Comparison of ENCODE assay signal across 18 cellular contexts in genomic region chr6:112480551-112480950, GRCh38.
A peak's percentile ranks its signal among the peaks of the same experiment; 100 is the strongest.
DNase-seq lines count a peak whose midpoint lies in the region; ATAC-seq, FAIRE-seq and TF ChIP-seq lines count a peak whose summit lies in the region.
"Had no signal": no experiment of that assay in that cellular context is flagged by ENCODE, and none has a peak within 500 bp of the region (broad histone marks: within the 10 kb centered on the region; RNA-seq: fewer than 3 reads in every experiment).

No MANE protein-coding gene starts in this region.

- no peak for TF ChIP-seq POLR2A in H54 (IDR thresholded peaks at IDR 0.05; ENCODE audit: low read depth, low read length)

- no peak overlapping the region for H3K27ac Mint-ChIP-seq in natural killer cell
- H3K27ac Mint-ChIP-seq: activated CD4-positive, alpha-beta T cell treated with anti-CD3 and anti-CD28 coated beads for 36 hours; stimulated activated effector memory CD8-positive, alpha-beta T cell treated with anti-CD3 and anti-CD28 coated beads, Interleukin-12 subunit alpha, Interleukin-12 subunit beta, amount 100 ng/mL, for 72 hours had no signal

- intact Hi-C loops in natural killer cell (cut with micrococcal nuclease) = no loop called here

- no peak overlapping the region for H3K4me3 Mint-ChIP-seq in natural killer cell
- H3K4me3 Mint-ChIP-seq: activated CD4-positive, alpha-beta T cell treated with anti-CD3 and anti-CD28 coated beads for 36 hours; neural crest cell; stimulated activated effector memory CD8-positive, alpha-beta T cell treated with anti-CD3 and anti-CD28 coated beads, Interleukin-12 subunit alpha, Interleukin-12 subunit beta, amount 100 ng/mL, for 72 hours had no signal

- no peaks in the 10 kb centered on the region for H3K4me1 Mint-ChIP-seq in natural killer cell
- H3K4me1 Mint-ChIP-seq: stimulated activated effector memory CD8-positive, alpha-beta T cell treated with anti-CD3 and anti-CD28 coated beads, Interleukin-12 subunit alpha, Interleukin-12 subunit beta, amount 100 ng/mL, for 72 hours had no signal

- H3K36me3 Mint-ChIP-seq in natural killer cell = no peaks in the 10 kb centered on the region
- H3K36me3 Mint-ChIP-seq: stimulated activated effector memory CD8-positive, alpha-beta T cell treated with anti-CD3 and anti-CD28 coated beads, Interleukin-12 subunit alpha, Interleukin-12 subunit beta, amount 100 ng/mL, for 72 hours had no signal

- no peaks in the 10 kb centered on the region for H3K27me3 Mint-ChIP-seq in natural killer cell (ENCODE audit: low read depth in 2 of 2)

- TF ChIP-seq CTCF in foreskin fibroblast (IDR thresholded peaks at IDR 0.05; ENCODE audit: low read depth, low read length) (no peak), natural killer cell (IDR thresholded peaks at IDR 0.05) (no peak)

- FAIRE-seq in H54 (lab: Jason Lieb, UNC) (peak; percentile 75), frontal cortex (lab: Jason Lieb, UNC) (no peak)

- DNase-seq in A172 (ENCODE audit: low spot score) = peak; percentile 62
- peak; percentile 19 for DNase-seq in H54 (ENCODE audit: insufficient read length, low spot score)
- DNase-seq in SW480 (ENCODE audit: low spot score) = peak; percentile 39
- DNase-seq in foreskin fibroblast = peak; percentile 47 to 67
- DNase-seq in natural killer cell = no peak
- DNase-seq in frontal cortex (ENCODE audit: low spot score in 2 of 2) = no peak
- DNase-seq: activated CD4-positive, alpha-beta T cell treated with anti-CD3 and anti-CD28 coated beads for 36 hours; activated effector memory CD4-positive, alpha-beta T cell treated with Interleukin-2 at 50 U/mL for 16 hours; cerebellar nuclear complex; hypothalamus; NCI-H2081 treated with DMSO at 0.1 percent for 48 hours; NCI-H69; retina; stimulated activated CD4-positive, alpha-beta T cell treated with anti-CD3 and anti-CD28 coated beads, Interleukin-15, amount 100 ng/mL, for 24 hours had no signal

- peaks cover 4 to 13% of the 10 kb centered on the region in 2 donors for H3K9me3 Mint-ChIP-seq in natural killer cell

- no peak overlapping the region for H3K4me3 ChIP-seq in foreskin fibroblast (ENCODE audit: low read depth in 1 of 2, low read length in 2 of 2)

- ATAC-seq in HG03095 (IDR thresholded peaks at IDR 0.05; ENCODE audit: unreplicated experiment) (no peak), natural killer cell (no peak), HG03342 (IDR thresholded peaks at IDR 0.05; ENCODE audit: unreplicated experiment) (no peak)
- ATAC-seq: activated CD4-positive, alpha-beta T cell treated with anti-CD3 and anti-CD28 coated beads for 36 hours; stimulated activated effector memory CD8-positive, alpha-beta T cell treated with anti-CD3 and anti-CD28 coated beads, Interleukin-12 subunit alpha, Interleukin-12 subunit beta, amount 100 ng/mL, for 72 hours had no signal

Comparison
In these comparisons a context has a peak if more than half of its experiments do, and no peak if none do; other contexts are left out.
1. DNase-seq: peak in A172 (single experiment), H54 (single experiment), SW480 (single experiment) and foreskin fibroblast (2 of 2); none in natural killer cell (single experiment) and frontal cortex (0 of 2).